ENCODE assay signal across 8 cellular contexts in genomic region chr1:46615735-46616134, GRCh38. TPM values are rescaled to one million over a fixed set of nuclear protein-coding genes. Genes with fewer than 3 reads are reported as not detected.
DNase-seq lines count a peak whose midpoint lies in the region; ATAC-seq and TF ChIP-seq lines count a peak whose summit lies in the region.

No MANE protein-coding gene starts in this region.

- H3K4me1 ChIP-seq in gastroesophageal sphincter = peaks cover 2 to 65% (median 46%) of the 10 kb centered on the region in 3 donors

- H3K4me3 ChIP-seq in H7 (ENCODE audit: insufficient read depth, low read depth, low read length) = peak overlapping the region; percentile 97; the same call in 1 of the 2 replicates
- peak overlapping the region; percentile 50 to 90 for H3K4me3 ChIP-seq in gastroesophageal sphincter

- H3K4me1 Mint-ChIP-seq in stimulated activated effector memory CD8-positive, alpha-beta T cell treated with anti-CD3 and anti-CD28 coated beads, Interleukin-12 subunit alpha, Interleukin-12 subunit beta, amount 100 ng/mL, for 72 hours = peaks cover 76% of the 10 kb centered on the region

- H3K27me3 ChIP-seq in H7 (ENCODE audit: control insufficient read depth, insufficient read depth, low read length) (peaks cover 21% of the 10 kb centered on the region), gastroesophageal sphincter (no peaks in the 10 kb centered on the region)

- ATAC-seq in gastroesophageal sphincter (no peak), HG02623 (IDR thresholded peaks at IDR 0.05; ENCODE audit: unreplicated experiment) (no peak)
- ATAC-seq in stimulated activated effector memory CD8-positive, alpha-beta T cell treated with anti-CD3 and anti-CD28 coated beads, Interleukin-12 subunit alpha, Interleukin-12 subunit beta, amount 100 ng/mL, for 72 hours = peak; percentile 33

- H3K27ac ChIP-seq in VCaP = peak overlapping the region; percentile 65; the same call in 1 of the 2 replicates
- peak overlapping the region; percentile 57 to 99 (median 97) for H3K27ac ChIP-seq in gastroesophageal sphincter

- peak overlapping the region; percentile 90 for H3K4me3 Mint-ChIP-seq in stimulated activated effector memory CD8-positive, alpha-beta T cell treated with anti-CD3 and anti-CD28 coated beads, Interleukin-12 subunit alpha, Interleukin-12 subunit beta, amount 100 ng/mL, for 72 hours

- no peaks in the 10 kb centered on the region for H3K9me3 ChIP-seq in gastroesophageal sphincter

- 19% methylated on average over 3 of the region's 3 CpGs; no CpG with 5 or more reads in 1 of the 2 donors for WGBS in gastroesophageal sphincter (ENCODE audit: low coverage in 1 of 2), 2 donors

- H3K36me3 ChIP-seq in H7 (replicated peaks; ENCODE audit: control insufficient read depth, insufficient read depth, low read length) (no peaks in the 10 kb centered on the region), gastroesophageal sphincter (peaks cover 0 to 23% of the 10 kb centered on the region in 2 donors)

- TF ChIP-seq CTCF in VCaP (conservative IDR thresholded peaks at IDR 0.05) = no peak
- TF ChIP-seq CTCF in gastroesophageal sphincter (IDR thresholded peaks at IDR 0.05) = no peak

- peak overlapping the region; percentile 94 for H3K27ac Mint-ChIP-seq in stimulated activated effector memory CD8-positive, alpha-beta T cell treated with anti-CD3 and anti-CD28 coated beads, Interleukin-12 subunit alpha, Interleukin-12 subunit beta, amount 100 ng/mL, for 72 hours

- TF ChIP-seq POLR2A in gastroesophageal sphincter (IDR thresholded peaks at IDR 0.05) = no peak

- peaks cover 27% of the 10 kb centered on the region for H3K36me3 Mint-ChIP-seq in stimulated activated effector memory CD8-positive, alpha-beta T cell treated with anti-CD3 and anti-CD28 coated beads, Interleukin-12 subunit alpha, Interleukin-12 subunit beta, amount 100 ng/mL, for 72 hours

- no peaks in the 10 kb centered on the region for H3K9me3 Mint-ChIP-seq in stimulated activated effector memory CD8-positive, alpha-beta T cell treated with anti-CD3 and anti-CD28 coated beads, Interleukin-12 subunit alpha, Interleukin-12 subunit beta, amount 100 ng/mL, for 72 hours

- no peak for DNase-seq in H7
- DNase-seq in stimulated activated effector memory CD8-positive, alpha-beta T cell treated with anti-CD3 and anti-CD28 coated beads, Interleukin-12 subunit alpha, Interleukin-12 subunit beta, amount 100 ng/mL, for 72 hours (ENCODE audit: low spot score in 2 of 2) = peak in 1 of 2 donors; percentile 65
- no peak for DNase-seq in NCI-H1694 (lab: John Stamatoyannopoulos, UW)
- DNase-seq in NCI-H1048 (lab: John Stamatoyannopoulos, UW) = no peak
- no peak for DNase-seq in DMS53 (lab: John Stamatoyannopoulos, UW)

- TF ChIP-seq EP300 in gastroesophageal sphincter (IDR thresholded peaks at IDR 0.05) = no peak

RNA-seq across cellular contexts. Expression of gene MOB3C, which starts 0.9 kb away (rescaled TPM):
- 1.3 and 3.4 TPM in 2 replicates for total RNA-seq in H7 (2014; rRNA removed; shearing (Covaris generic))
- total RNA-seq in gastroesophageal sphincter = 10 to 100 TPM; 20.7 to 28.3 (median 23.2) TPM

RNA-seq across cellular contexts. Expression of gene MKNK1, which starts 11.7 kb away (rescaled TPM):
- 31.3 and 34.7 TPM in 2 replicates for total RNA-seq in H7 (2014; rRNA removed; shearing (Covaris generic))
- 10 to 100 TPM; 23.0 to 42.1 (median 34.5) TPM for total RNA-seq in gastroesophageal sphincter

RNA-seq across cellular contexts. Expression of gene ATPAF1, which starts 52.4 kb away (rescaled TPM):
- total RNA-seq in H7 (2014; rRNA removed; shearing (Covaris generic)) = 105 and 112 TPM in 2 replicates
- 100 to 1,000 TPM in 1 of 4 donors, 10 to 100 TPM in 3; 61.7 to 101 (median 81.8) TPM for total RNA-seq in gastroesophageal sphincter

RNA-seq across cellular contexts. Expression of gene TEX38, which starts 55.9 kb away (rescaled TPM):
- not detected in 2 replicates for total RNA-seq in H7 (2014; rRNA removed; shearing (Covaris generic))
- total RNA-seq in gastroesophageal sphincter = 1 to 10 TPM in 1 of 4 donors, not detected in 3; 1.7 TPM
